Comparison of ENCODE assay signal across 18 cellular contexts in genomic region chr12:18970603-18971002, GRCh38.
DNase-seq lines count a peak whose midpoint lies in the region; ATAC-seq, FAIRE-seq and TF ChIP-seq lines count a peak whose summit lies in the region.
"Had no signal": no experiment of that assay in that cellular context is flagged by ENCODE, and none has a peak within 500 bp of the region (broad histone marks: within the 10 kb centered on the region; RNA-seq: fewer than 3 reads in every experiment).

No MANE protein-coding gene starts in this region.

- H3K9me2 ChIP-seq in OCI-LY7 (ENCODE audit: insufficient read depth, low read length) = no peaks in the 10 kb centered on the region

- H3K9me3 Mint-ChIP-seq in astrocyte (ENCODE audit: unreplicated experiment) = peaks cover 2% of the 10 kb centered on the region
- H3K9me3 Mint-ChIP-seq in neural progenitor cell = no peaks in the 10 kb centered on the region
- H3K9me3 Mint-ChIP-seq: CD8-positive, alpha-beta T cell had no signal

- peak; percentile 29 for DNase-seq in Daoy (ENCODE audit: low read depth)
- DNase-seq in astrocyte (ENCODE audit: low read depth) = peak; percentile 47
- DNase-seq in neural progenitor cell (ENCODE audit: low spot score) = no peak
- no peak for DNase-seq in OCI-LY7 (ENCODE audit: low spot score)
- DNase-seq in NCI-H446 treated with DMSO at 0.1 percent for 48 hours (lab: John Stamatoyannopoulos, UW) = no peak
- DNase-seq: CD8-positive, alpha-beta T cell; DMS79 treated with DMSO at 0.1 percent for 48 hours; KG1; NCI-H1436; NCI-H2081; NCI-H524 had no signal

- H3K9ac ChIP-seq in HUES48 (ENCODE audit: low read depth, low read length) (no peak overlapping the region), astrocyte (ENCODE audit: low read length) (no peak overlapping the region), neural progenitor cell (no peak overlapping the region)
- H3K9ac ChIP-seq: BLaER1 had no signal

- H2AFZ ChIP-seq in astrocyte (ENCODE audit: low read depth, low read length) (no peak overlapping the region), neural progenitor cell (replicated peaks) (peak overlapping the region; percentile 70), OCI-LY7 (ENCODE audit: low read length) (no peak overlapping the region)

- H3K4me1 ChIP-seq in HUES48 (ENCODE audit: control insufficient read depth, insufficient read depth, low read length) (peaks cover 32% of the 10 kb centered on the region), astrocyte (ENCODE audit: insufficient read depth, low read length) (no peaks in the 10 kb centered on the region), neural progenitor cell (peaks cover 18% of the 10 kb centered on the region), OCI-LY7 (ENCODE audit: insufficient read depth, low read length, poor library complexity, severe bottlenecking) (no peaks in the 10 kb centered on the region)
- H3K4me1 ChIP-seq: BLaER1 had no signal

- POLR2A ChIA-PET in OCI-LY7 (lab: Charles Lee) = no interaction called here

- TF ChIP-seq CTCF in astrocyte (IDR thresholded peaks at IDR 0.05; ENCODE audit: insufficient read depth, low read depth, low read length) = no peak
- TF ChIP-seq CTCF in neural progenitor cell (IDR thresholded peaks at IDR 0.05) = no peak
- no peak for TF ChIP-seq CTCF in OCI-LY7 (conservative IDR thresholded peaks at IDR 0.05; ENCODE audit: low read length)

- no peak for ATAC-seq in HG03139 (IDR thresholded peaks at IDR 0.05; ENCODE audit: unreplicated experiment)
- no peak for ATAC-seq in HG02840 (IDR thresholded peaks at IDR 0.05; ENCODE audit: low FRiP score, unreplicated experiment)
- ATAC-seq: CD8-positive, alpha-beta T cell had no signal

- no peak overlapping the region for H3K4me3 ChIP-seq in HUES48 (ENCODE audit: low read depth, low read length)
- H3K4me3 ChIP-seq in astrocyte (ENCODE audit: insufficient read depth, low read depth, low read length) = no peak overlapping the region
- H3K4me3 ChIP-seq in neural progenitor cell = no peak overlapping the region
- no peak overlapping the region for H3K4me3 ChIP-seq in OCI-LY7 (ENCODE audit: low read depth, low read length, poor library complexity, severe bottlenecking)
- H3K4me3 ChIP-seq: BLaER1 had no signal

- H3K27ac Mint-ChIP-seq in astrocyte (ENCODE audit: unreplicated experiment) (no peak overlapping the region), neural progenitor cell (no peak overlapping the region)
- H3K27ac Mint-ChIP-seq: CD8-positive, alpha-beta T cell had no signal

- H3K27ac ChIP-seq in HUES48 (ENCODE audit: low read depth, low read length) (peak overlapping the region; percentile 86), astrocyte (ENCODE audit: low read depth, low read length) (no peak overlapping the region), neural progenitor cell (no peak overlapping the region), OCI-LY7 (ENCODE audit: low read depth, low read length, poor library complexity, severe bottlenecking) (no peak overlapping the region)
- H3K27ac ChIP-seq: BLaER1, HL-60 had no signal

- no peaks in the 10 kb centered on the region for H3K9me3 ChIP-seq in HUES48 (ENCODE audit: control insufficient read depth, insufficient read depth, low read length)
- no peaks in the 10 kb centered on the region for H3K9me3 ChIP-seq in astrocyte (ENCODE audit: insufficient read depth, low read depth, low read length)
- no peaks in the 10 kb centered on the region for H3K9me3 ChIP-seq in neural progenitor cell (ENCODE audit: low read depth)
- H3K9me3 ChIP-seq in OCI-LY7 (ENCODE audit: low read length) = no peaks in the 10 kb centered on the region
- H3K9me3 ChIP-seq: BLaER1 had no signal

- H3K79me2 ChIP-seq in astrocyte (ENCODE audit: insufficient read depth, low read length) (no peaks in the 10 kb centered on the region), neural progenitor cell (ENCODE audit: low read depth) (no peaks in the 10 kb centered on the region), OCI-LY7 (ENCODE audit: insufficient read depth, low read depth, low read length) (no peaks in the 10 kb centered on the region)

- BruUV-seq in OCI-LY7 (replicated peaks; lab: Mats Ljungman, UMichigan) = no TSS peak

- H3K27me3 Mint-ChIP-seq in astrocyte (ENCODE audit: low read depth, unreplicated experiment) (no peaks in the 10 kb centered on the region), neural progenitor cell (ENCODE audit: insufficient read depth, low read depth) (no peaks in the 10 kb centered on the region)

- H3F3A ChIP-seq in neural progenitor cell (ENCODE audit: low read depth) = no peaks in the 10 kb centered on the region

- FAIRE-seq in astrocyte (lab: Jason Lieb, UNC) = no peak
- FAIRE-seq: D721Med, H54 had no signal

- CTCF ChIA-PET in OCI-LY7 (lab: Charles Lee; ENCODE audit: unreplicated experiment) = no interaction called here

- H3K4me3 Mint-ChIP-seq in astrocyte (ENCODE audit: unreplicated experiment) (no peak overlapping the region), neural progenitor cell (no peak overlapping the region)
- H3K4me3 Mint-ChIP-seq: CD8-positive, alpha-beta T cell had no signal

- H3K4me2 ChIP-seq in astrocyte (ENCODE audit: low read length) (no peak overlapping the region), neural progenitor cell (no peak overlapping the region), OCI-LY7 (ENCODE audit: low read length) (no peak overlapping the region)
- H3K4me2 ChIP-seq: BLaER1 had no signal

- no peaks in the 10 kb centered on the region for H4K20me1 ChIP-seq in astrocyte (ENCODE audit: insufficient read depth, low read length)
- H4K20me1 ChIP-seq in neural progenitor cell (ENCODE audit: low read depth) = no peaks in the 10 kb centered on the region
- H4K20me1 ChIP-seq in OCI-LY7 (ENCODE audit: insufficient read depth, low read length) = no peaks in the 10 kb centered on the region
- H4K20me1 ChIP-seq: BLaER1 had no signal

- H3K36me3 Mint-ChIP-seq in astrocyte (ENCODE audit: low read depth, unreplicated experiment) = no peaks in the 10 kb centered on the region
- H3K36me3 Mint-ChIP-seq in neural progenitor cell = no peaks in the 10 kb centered on the region
- H3K36me3 Mint-ChIP-seq: CD8-positive, alpha-beta T cell had no signal

- no peaks in the 10 kb centered on the region for H3K36me3 ChIP-seq in HUES48 (ENCODE audit: control insufficient read depth, insufficient read depth, low read length)
- no peaks in the 10 kb centered on the region for H3K36me3 ChIP-seq in astrocyte (ENCODE audit: insufficient read depth, low read length)
- no peaks in the 10 kb centered on the region for H3K36me3 ChIP-seq in neural progenitor cell
- no peaks in the 10 kb centered on the region for H3K36me3 ChIP-seq in OCI-LY7 (ENCODE audit: insufficient read depth, low read length)
- H3K36me3 ChIP-seq: BLaER1 had no signal

- intact Hi-C loops in OCI-LY7 (cut with micrococcal nuclease; ENCODE audit: unreplicated experiment) = no loop called here

- H3K4me1 Mint-ChIP-seq in astrocyte (ENCODE audit: low read depth, unreplicated experiment) = peaks cover 7% of the 10 kb centered on the region
- peaks cover 12% of the 10 kb centered on the region for H3K4me1 Mint-ChIP-seq in neural progenitor cell

- no peaks in the 10 kb centered on the region for H3K27me3 ChIP-seq in HUES48 (ENCODE audit: control insufficient read depth, insufficient read depth, low read length)
- no peaks in the 10 kb centered on the region for H3K27me3 ChIP-seq in astrocyte (ENCODE audit: insufficient read depth, low read length)
- H3K27me3 ChIP-seq in neural progenitor cell = no peaks in the 10 kb centered on the region
- H3K27me3 ChIP-seq: BLaER1 had no signal

Comparison
In these comparisons a context has a peak if more than half of its experiments do, and no peak if none do; other contexts are left out.
1. DNase-seq: peak in Daoy (single experiment) and astrocyte (single experiment); none in neural progenitor cell (single experiment), OCI-LY7 (single experiment) and NCI-H446 treated with DMSO at 0.1 percent for 48 hours (single experiment).